9 cellular contexts compared by ENCODE assay signal in the genomic region with DNA sequence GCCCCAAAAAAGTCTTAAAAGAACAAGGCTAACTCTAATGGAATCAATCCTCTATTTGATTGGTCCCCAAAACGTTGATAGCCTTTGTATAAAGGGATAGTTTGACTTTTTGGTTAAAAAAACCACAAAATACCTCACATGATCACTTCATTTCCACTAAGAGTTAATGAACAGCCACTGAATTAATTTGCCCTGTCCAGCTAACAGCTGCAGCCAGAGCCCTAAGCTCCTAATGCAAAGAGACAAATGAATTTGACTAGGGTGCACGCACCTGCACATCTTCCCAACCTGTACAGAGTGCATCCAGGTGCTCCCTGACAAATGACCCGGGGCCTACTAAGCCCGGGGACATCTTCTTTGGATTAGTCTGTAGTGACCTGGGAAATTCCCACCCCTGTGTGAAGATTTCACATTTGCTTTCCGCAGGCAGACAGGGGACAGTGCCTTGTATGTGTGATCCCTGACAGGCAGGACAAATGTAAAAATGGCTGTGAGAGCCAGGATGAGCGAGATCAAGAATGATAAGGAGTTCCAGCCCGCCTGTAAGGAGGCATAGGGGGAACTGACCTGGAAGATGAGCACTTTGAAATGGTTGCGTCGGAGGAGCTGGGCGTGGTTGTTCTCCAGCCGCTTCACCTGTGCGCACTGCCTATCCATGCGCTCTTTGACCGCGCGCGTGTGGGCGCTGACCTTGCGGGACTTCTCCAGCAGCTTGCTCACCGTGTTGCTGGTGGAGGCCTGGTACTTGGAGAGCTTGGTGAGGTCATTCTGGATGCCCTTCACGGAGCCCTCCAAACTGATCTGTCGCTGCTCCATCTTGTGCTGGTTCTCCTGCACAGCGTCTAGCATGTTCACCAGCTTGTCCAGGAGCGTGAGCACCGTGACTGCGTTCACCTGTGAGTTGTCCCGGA. TPM values are rescaled to one million over a fixed set of nuclear protein-coding genes. Genes with fewer than 3 reads are reported as not detected.
DNase-seq lines count a peak whose midpoint lies in the region; ATAC-seq and TF ChIP-seq lines count a peak whose summit lies in the region.
"Had no signal": no experiment of that assay in that cellular context is flagged by ENCODE, and none has a peak within 500 bp of the region (broad histone marks: within the 10 kb centered on the region; RNA-seq: fewer than 3 reads in every experiment).

No MANE protein-coding gene starts in this region.

- H4K20me1 ChIP-seq in GM23338 (replicated peaks; ENCODE audit: insufficient read depth) (no peaks in the 10 kb centered on the region), smooth muscle cell (ENCODE audit: low read depth) (no peaks in the 10 kb centered on the region)

- no peaks in the 10 kb centered on the region for H3K79me2 ChIP-seq in GM23338 (replicated peaks; ENCODE audit: insufficient read depth)
- no peaks in the 10 kb centered on the region for H3K79me2 ChIP-seq in smooth muscle cell (ENCODE audit: low read depth)

- H3K4me1 Mint-ChIP-seq in GM23338 = peaks cover 42% of the 10 kb centered on the region

- H3K9ac ChIP-seq in smooth muscle cell (ENCODE audit: low read depth) = no peak overlapping the region

- H3K9me3 ChIP-seq in smooth muscle cell (replicated peaks; ENCODE audit: low read depth) = no peaks in the 10 kb centered on the region

- intact Hi-C loops in left ventricle myocardium superior (cut with micrococcal nuclease) = no loop called here

- H3K27me3 ChIP-seq in GM23338 (ENCODE audit: insufficient read depth) = no peaks in the 10 kb centered on the region
- no peaks in the 10 kb centered on the region for H3K27me3 ChIP-seq in smooth muscle cell (ENCODE audit: low read depth)

- H3K4me2 ChIP-seq in GM23338 (no peak overlapping the region), smooth muscle cell (no peak overlapping the region)

- H3K27ac Mint-ChIP-seq in GM23338 = no peak overlapping the region

- no peaks in the 10 kb centered on the region for H3F3A ChIP-seq in GM23338 (replicated peaks; ENCODE audit: low read depth)
- no peaks in the 10 kb centered on the region for H3F3A ChIP-seq in smooth muscle cell (ENCODE audit: low read depth)

- H3K4me3 Mint-ChIP-seq in GM23338 = no peak overlapping the region

- H3K27ac ChIP-seq in GM23338 (ENCODE audit: low read depth) (no peak overlapping the region), smooth muscle cell (ENCODE audit: low read depth) (no peak overlapping the region)

- no peaks in the 10 kb centered on the region for H3K36me3 Mint-ChIP-seq in GM23338 (ENCODE audit: low read depth)

- H3K4me3 ChIP-seq in GM23338 (no peak overlapping the region), WI38 (ENCODE audit: low read depth, low read length) (peak overlapping the region; percentile 82), smooth muscle cell (no peak overlapping the region)

- peak overlapping the region; percentile 64; the same call in 1 of the 2 replicates for H2AFZ ChIP-seq in GM23338
- peak overlapping the region; percentile 72 for H2AFZ ChIP-seq in smooth muscle cell (ENCODE audit: low read depth)

- peaks cover 4% of the 10 kb centered on the region for H3K27me3 Mint-ChIP-seq in GM23338 (ENCODE audit: insufficient read depth, low read depth, poor library complexity)

- H3K4me1 ChIP-seq in GM23338 (ENCODE audit: insufficient read depth) (peaks cover 37% of the 10 kb centered on the region), smooth muscle cell (ENCODE audit: low read depth) (peaks cover 11% of the 10 kb centered on the region)

- TF ChIP-seq CTCF in GM23338 (conservative IDR thresholded peaks at IDR 0.05; ENCODE audit: low read depth in 2 of 2) (no peak), WI38 (IDR thresholded peaks at IDR 0.05; ENCODE audit: low read depth, low read length) (no peak), smooth muscle cell (IDR thresholded peaks at IDR 0.05; ENCODE audit: borderline replicate concordance, insufficient read depth, poor library complexity, severe bottlenecking) (no peak)

- no peak for DNase-seq in GM23338 (ENCODE audit: low spot score)
- peak; percentile 60 for DNase-seq in left ventricle myocardium superior
- no peak for DNase-seq in smooth muscle cell (lab: John Stamatoyannopoulos, UW; ENCODE audit: unreplicated experiment)
- DNase-seq in stimulated activated CD4-positive, alpha-beta T cell treated with anti-CD3 and anti-CD28 coated beads, Interleukin-4, amount 100 ng/mL, for 1 hour = no peak
- DNase-seq in SKM-1 treated with dmso at 0.1 percent for 144 hours (lab: John Stamatoyannopoulos, UW; ENCODE audit: unreplicated experiment) = no peak
- DNase-seq in NCI-H748 (lab: John Stamatoyannopoulos, UW; ENCODE audit: unreplicated experiment) = no peak
- no peak for DNase-seq in NCI-H1092 treated with DMSO at 0.1 percent for 48 hours (lab: John Stamatoyannopoulos, UW)
- DNase-seq: NCI-H748 treated with DMSO at 0.1 percent for 48 hours had no signal

- H3K36me3 ChIP-seq in GM23338 (ENCODE audit: insufficient read depth) = no peaks in the 10 kb centered on the region
- H3K36me3 ChIP-seq in smooth muscle cell (ENCODE audit: low read depth) = no peaks in the 10 kb centered on the region

- no peaks in the 10 kb centered on the region for H3K9me3 Mint-ChIP-seq in GM23338

- 95% methylated on average over 27 of the region's 27 CpGs for WGBS in smooth muscle cell (ENCODE audit: low lambda C conversion rate)

- no peaks in the 10 kb centered on the region for H3K9me2 ChIP-seq in GM23338 (ENCODE audit: insufficient read depth)

- ATAC-seq in GM23338 (no peak), left ventricle myocardium superior (peak; percentile 59)

TF ChIP-seq in GM23338, 12 proteins besides CTCF, POLR2A, EP300 and RAD21 (continues in another document):
- TF ChIP-seq NANOG (IDR thresholded peaks at IDR 0.05; ENCODE audit: borderline replicate concordance) = no peak
- no peak for TF ChIP-seq JUNB (IDR thresholded peaks at IDR 0.05; ENCODE audit: unreplicated experiment)
- no peak for TF ChIP-seq STAT1 (IDR thresholded peaks at IDR 0.05; ENCODE audit: unreplicated experiment)
- no peak for TF ChIP-seq EZH2phosphoT487 (IDR thresholded peaks at IDR 0.05; ENCODE audit: unreplicated experiment)
- no peak for TF ChIP-seq ETS1 (IDR thresholded peaks at IDR 0.05)
- TF ChIP-seq POLR2AphosphoS5 (IDR thresholded peaks at IDR 0.05; ENCODE audit: low read depth) = no peak
- TF ChIP-seq, protein P1, sequence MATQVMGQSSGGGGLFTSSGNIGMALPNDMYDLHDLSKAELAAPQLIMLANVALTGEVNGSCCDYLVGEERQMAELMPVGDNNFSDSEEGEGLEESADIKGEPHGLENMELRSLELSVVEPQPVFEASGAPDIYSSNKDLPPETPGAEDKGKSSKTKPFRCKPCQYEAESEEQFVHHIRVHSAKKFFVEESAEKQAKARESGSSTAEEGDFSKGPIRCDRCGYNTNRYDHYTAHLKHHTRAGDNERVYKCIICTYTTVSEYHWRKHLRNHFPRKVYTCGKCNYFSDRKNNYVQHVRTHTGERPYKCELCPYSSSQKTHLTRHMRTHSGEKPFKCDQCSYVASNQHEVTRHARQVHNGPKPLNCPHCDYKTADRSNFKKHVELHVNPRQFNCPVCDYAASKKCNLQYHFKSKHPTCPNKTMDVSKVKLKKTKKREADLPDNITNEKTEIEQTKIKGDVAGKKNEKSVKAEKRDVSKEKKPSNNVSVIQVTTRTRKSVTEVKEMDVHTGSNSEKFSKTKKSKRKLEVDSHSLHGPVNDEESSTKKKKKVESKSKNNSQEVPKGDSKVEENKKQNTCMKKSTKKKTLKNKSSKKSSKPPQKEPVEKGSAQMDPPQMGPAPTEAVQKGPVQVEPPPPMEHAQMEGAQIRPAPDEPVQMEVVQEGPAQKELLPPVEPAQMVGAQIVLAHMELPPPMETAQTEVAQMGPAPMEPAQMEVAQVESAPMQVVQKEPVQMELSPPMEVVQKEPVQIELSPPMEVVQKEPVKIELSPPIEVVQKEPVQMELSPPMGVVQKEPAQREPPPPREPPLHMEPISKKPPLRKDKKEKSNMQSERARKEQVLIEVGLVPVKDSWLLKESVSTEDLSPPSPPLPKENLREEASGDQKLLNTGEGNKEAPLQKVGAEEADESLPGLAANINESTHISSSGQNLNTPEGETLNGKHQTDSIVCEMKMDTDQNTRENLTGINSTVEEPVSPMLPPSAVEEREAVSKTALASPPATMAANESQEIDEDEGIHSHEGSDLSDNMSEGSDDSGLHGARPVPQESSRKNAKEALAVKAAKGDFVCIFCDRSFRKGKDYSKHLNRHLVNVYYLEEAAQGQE (IDR thresholded peaks at IDR 0.05; ENCODE audit: unreplicated experiment) = no peak

RNA-seq across cellular contexts. Expression of gene CAVIN2, which starts 0.8 kb away (rescaled TPM):
- total RNA-seq in GM23338 (2014; rRNA removed; shearing (Covaris generic)) = 0.07 TPM in 1 of 2 replicates, not detected in the other
- polyA plus RNA-seq in GM23338 (2016; fragmentation: Nextera tagmentation; extraction: Ambion mirVana) (0.15 TPM in 1 of 2 replicates, not detected in the other), smooth muscle cell (not detected in 2 replicates)
- total RNA-seq in left ventricle myocardium superior (119 TPM), smooth muscle cell (0.13 TPM in 1 of 2 replicates, not detected in the other)

Comparison
In these comparisons a context has a peak if more than half of its experiments do, and no peak if none do; other contexts are left out.
1. RNA of gene CAVIN2, which starts 0.8 kb away (total RNA-seq): 119 TPM in left ventricle myocardium superior (single experiment); 0.13 TPM in smooth muscle cell and 0.07 TPM in GM23338; every median in the first group is over 100 times any median in the second.